8 cellular contexts compared by ENCODE assay signal in genomic region chr1:21329209-21329844, GRCh38. TPM values are rescaled to one million over a fixed set of nuclear protein-coding genes. Genes with fewer than 3 reads are reported as not detected.
DNase-seq lines count a peak whose midpoint lies in the region; ATAC-seq, FAIRE-seq and TF ChIP-seq lines count a peak whose summit lies in the region.

No MANE protein-coding gene starts in this region.

- H3K4me3 ChIP-seq in Panc1 (ENCODE audit: low read depth in 2 of 2, low read length in 2 of 2) (no peak overlapping the region), endocrine pancreas (ENCODE audit: control insufficient read depth, insufficient read depth, low read length) (no peak overlapping the region), trophoblast cell (ENCODE audit: low read depth, low read length) (no peak overlapping the region)

- no peaks in the 10 kb centered on the region for H3K9me3 ChIP-seq in Panc1 (ENCODE audit: control insufficient read depth, insufficient read depth, low read depth, low read length)
- no peaks in the 10 kb centered on the region for H3K9me3 ChIP-seq in endocrine pancreas (ENCODE audit: control insufficient read depth, low read length)
- H3K9me3 ChIP-seq in trophoblast cell (ENCODE audit: insufficient read depth, low read depth, low read length) = no peaks in the 10 kb centered on the region

- H3K4me2 ChIP-seq in trophoblast cell (ENCODE audit: low read length) = no peak overlapping the region

- no peak overlapping the region for H2BK120ac ChIP-seq in trophoblast cell (ENCODE audit: insufficient read depth, low read length, poor library complexity)

- H2BK5ac ChIP-seq in trophoblast cell (ENCODE audit: low read depth, low read length, poor library complexity) = no peak overlapping the region

- DNase-seq in Panc1 (ENCODE audit: low read depth, low spot score) = no peak
- peak; percentile 46 to 80 for DNase-seq in trophoblast cell
- no peak for DNase-seq in ACHN

- H3K9ac ChIP-seq in endocrine pancreas (ENCODE audit: control insufficient read depth, insufficient read depth, low read length) = peak overlapping the region; percentile 17
- H3K9ac ChIP-seq in trophoblast cell (ENCODE audit: low read length) = no peak overlapping the region

- peak overlapping the region; percentile 5 for H2BK12ac ChIP-seq in trophoblast cell (ENCODE audit: low read length)

- H3K14ac ChIP-seq in trophoblast cell (ENCODE audit: low read length) = peak overlapping the region; percentile 2

- H3K4me1 ChIP-seq in Panc1 (ENCODE audit: control insufficient read depth, insufficient read depth, low read length) (peaks cover 81% of the 10 kb centered on the region), endocrine pancreas (ENCODE audit: control insufficient read depth, insufficient read depth, low read length) (peaks cover 9% of the 10 kb centered on the region), trophoblast cell (ENCODE audit: control insufficient read depth in 1 of 2, insufficient read depth in 2 of 2, low read length in 2 of 2) (peaks cover 42 to 45% of the 10 kb centered on the region in 2 experiments)

- H3K27me3 ChIP-seq in Panc1 (ENCODE audit: control insufficient read depth, insufficient read depth, low read length) = no peaks in the 10 kb centered on the region
- no peaks in the 10 kb centered on the region for H3K27me3 ChIP-seq in endocrine pancreas (ENCODE audit: control insufficient read depth, insufficient read depth, low read length)
- no peaks in the 10 kb centered on the region for H3K27me3 ChIP-seq in trophoblast cell (ENCODE audit: insufficient read depth, low read length)

- no peak overlapping the region for H3K23ac ChIP-seq in trophoblast cell (ENCODE audit: low read length)

- no peak overlapping the region for H2AFZ ChIP-seq in trophoblast cell (ENCODE audit: insufficient read depth, low read length, poor library complexity)

- peaks cover 11% of the 10 kb centered on the region for H3K79me1 ChIP-seq in trophoblast cell (ENCODE audit: low read length)

- no peak overlapping the region for H4K12ac ChIP-seq in trophoblast cell (ENCODE audit: low read depth, low read length)

- no peak for ATAC-seq in Panc1
- ATAC-seq in GM18502 (IDR thresholded peaks at IDR 0.05; ENCODE audit: poor library complexity, unreplicated experiment) = no peak
- ATAC-seq in HG02852 (IDR thresholded peaks at IDR 0.05; ENCODE audit: unreplicated experiment) = no peak
- ATAC-seq in GM18498 (IDR thresholded peaks at IDR 0.05; ENCODE audit: unreplicated experiment) = no peak

- H3K27ac ChIP-seq in Panc1 (ENCODE audit: low read length) (peak overlapping the region; percentile 90), trophoblast cell (ENCODE audit: low read depth, low read length) (peak overlapping the region; percentile 18)

- no peak for TF ChIP-seq CTCF in Panc1 (IDR thresholded peaks at IDR 0.05)

- peaks cover 3% of the 10 kb centered on the region for H3K79me2 ChIP-seq in trophoblast cell (ENCODE audit: control insufficient read depth, insufficient read depth, low read length, poor library complexity)

- H4K8ac ChIP-seq in trophoblast cell (ENCODE audit: low read depth, low read length) = no peak overlapping the region

- no CpG with 5 or more reads among the region's 7 CpGs for WGBS in trophoblast cell (ENCODE audit: extremely low coverage, insufficient coverage, insufficient read length)

- peak overlapping the region; percentile 35 for H3K18ac ChIP-seq in trophoblast cell (ENCODE audit: low read length)

- FAIRE-seq in G401.6 (lab: Jason Lieb, UNC) = peak; percentile 97

- in situ Hi-C loops in Panc1 (cut with HindIII; ENCODE audit: low pct_unique_long_range_greater_than_20kb, low sequenced_read_pairs) (no loop called here), ACHN (cut with HindIII; ENCODE audit: low pct_ligation_motif_present, low pct_unique_long_range_greater_than_20kb, low sequenced_read_pairs) (no loop called here)

- peak overlapping the region; percentile 45 for H4K91ac ChIP-seq in trophoblast cell (ENCODE audit: low read depth, low read length)

- POLR2A ChIA-PET in Panc1 (lab: Charles Lee) = interaction anchor here (0.6 kb wide), 1 partner anchor 27 kb away, joined by 10 read pairs; no protein-coding TSS in a partner anchor

- no peak overlapping the region for H3K4ac ChIP-seq in trophoblast cell (ENCODE audit: low read depth, low read length)

- intact Hi-C loops in Panc1 (cut with micrococcal nuclease; ENCODE audit: unreplicated experiment) = no loop called here

- H2AK5ac ChIP-seq in trophoblast cell (ENCODE audit: low read length) = no peak overlapping the region

- CTCF ChIA-PET in Panc1 (lab: Charles Lee) = interaction anchor here (0.7 kb wide), 1 partner anchor 12 kb away, joined by 14 read pairs; no protein-coding TSS in a partner anchor

- no TSS peak for BruUV-seq in Panc1 (replicated peaks; lab: Mats Ljungman, UMichigan)

- H3K36me3 ChIP-seq in Panc1 (ENCODE audit: control insufficient read depth, insufficient read depth, low read length) (no peaks in the 10 kb centered on the region; the same call in 1 of the 2 replicates), endocrine pancreas (ENCODE audit: control insufficient read depth, insufficient read depth, low read length) (no peaks in the 10 kb centered on the region), trophoblast cell (ENCODE audit: control insufficient read depth in 1 of 2, insufficient read depth in 2 of 2, low read length in 2 of 2) (no peaks in the 10 kb centered on the region)

RNA-seq across cellular contexts. Expression of gene ECE1, which starts 39.1 kb away (rescaled TPM):
- total RNA-seq in Panc1 (2021; ENCODE audit: unreplicated experiment) = 192 TPM
- 250 TPM for polyA plus RNA-seq in Panc1 (2012; ENCODE audit: insufficient read length)
- 50.0 and 52.3 TPM in 2 replicates for polyA plus RNA-seq in trophoblast cell (2013)

Comparison
In these comparisons a context has a peak if more than half of its experiments do, and no peak if none do; other contexts are left out.
1. DNase-seq: peak in trophoblast cell (2 of 2); none in Panc1 (single experiment) and ACHN (single experiment).